Comparison of ENCODE assay signal across 8 cellular contexts in genomic region chr7:99274908-99275307, GRCh38. TPM values are rescaled to one million over a fixed set of nuclear protein-coding genes. Genes with fewer than 3 reads are reported as not detected.
"Had no signal": no experiment of that assay in that cellular context is flagged by ENCODE, and none has a peak within 500 bp of the region (broad histone marks: within the 10 kb centered on the region; RNA-seq: fewer than 3 reads in every experiment).

No MANE protein-coding gene starts in this region.

RNA-seq across cellular contexts. Expression of gene MYH16, which starts 2.3 kb away (rescaled TPM):
- total RNA-seq: activated CD4-positive, alpha-beta T cell treated with anti-CD3 and anti-CD28 coated beads for 36 hours; activated CD4-positive, alpha-beta T cell treated with anti-CD3 and anti-CD28 coated beads, Interleukin-2, amount 10 ng/mL, durations not matched to agents 7 days and 5 days; activated naive CD8-positive, alpha-beta T cell treated with anti-CD3 and anti-CD28 coated beads, Interleukin-2, amount 10 ng/mL, durations not matched to agents 7 days and 5 days; ascending aorta; cardiac muscle cell; chondrocyte; SJSA1 had no signal
- polyA plus RNA-seq: adipose tissue had no signal
